In the genomic region with DNA sequence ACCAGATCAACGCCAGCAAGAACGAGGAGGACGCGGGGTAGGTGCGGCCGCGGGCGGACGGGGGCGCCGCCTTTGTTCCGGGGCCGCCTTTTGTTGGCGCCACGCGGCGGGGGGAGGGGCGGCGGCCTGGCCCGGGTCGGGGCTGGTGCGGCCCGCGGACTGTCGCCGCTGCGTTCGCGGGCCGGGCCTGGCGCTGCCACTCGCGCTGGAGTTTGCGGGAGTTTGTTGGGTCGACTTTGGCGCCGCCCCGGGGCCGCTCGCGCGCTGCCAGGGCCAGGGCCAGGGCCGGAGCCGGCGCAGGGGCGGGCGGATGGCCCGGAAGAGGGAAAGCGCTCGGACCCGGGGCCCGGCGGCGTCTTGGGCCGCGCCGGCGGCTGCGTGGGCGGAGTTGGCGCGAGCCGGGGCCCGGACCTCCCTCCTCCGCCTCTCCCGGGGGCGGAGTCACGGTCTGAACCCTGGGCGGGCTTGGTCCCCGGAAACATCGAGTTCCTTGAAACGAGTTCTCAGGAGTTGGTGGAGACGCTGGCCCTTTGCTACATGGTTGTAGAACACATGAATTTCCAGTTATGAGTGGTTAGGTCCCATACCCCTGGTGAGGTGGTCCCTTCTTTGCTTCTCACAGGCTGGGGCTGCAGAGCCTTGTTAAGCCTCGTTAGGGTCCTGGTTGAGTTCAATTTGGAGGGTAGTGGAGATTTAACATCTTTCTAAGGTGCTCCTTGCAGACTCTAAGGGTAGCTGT, we compare ENCODE assay signal across 8 cellular contexts. TPM values are rescaled to one million over a fixed set of nuclear protein-coding genes. Genes with fewer than 3 reads are reported as not detected.
DNase-seq lines count a peak whose midpoint lies in the region; ATAC-seq and TF ChIP-seq lines count a peak whose summit lies in the region.

No MANE protein-coding gene starts in this region.

- peak overlapping the region; percentile 53 to 91 (median 77) for H3K27ac ChIP-seq in right lobe of liver

- TF ChIP-seq POLR2A in right lobe of liver (IDR thresholded peaks at IDR 0.05), result peak; percentile 41

- H3K36me3 ChIP-seq in right lobe of liver, result peaks cover 13 to 37% (median 27%) of the 10 kb centered on the region in 4 donors

- peak overlapping the region; percentile 84 to 91 (median 91) for H3K4me3 ChIP-seq in right lobe of liver

- no peaks in the 10 kb centered on the region for H3K9me3 Mint-ChIP-seq in dendritic cell treated with granulocyte-macrophage colony-stimulating factor and Interleukin-4, amounts not matched to agents 40 ng/mL and 50 ng/mL, for 4 days

- peaks cover 49% of the 10 kb centered on the region for H3K4me1 Mint-ChIP-seq in dendritic cell treated with granulocyte-macrophage colony-stimulating factor and Interleukin-4, amounts not matched to agents 40 ng/mL and 50 ng/mL, for 4 days (ENCODE audit: low read depth)

- H3K27me3 Mint-ChIP-seq in dendritic cell treated with granulocyte-macrophage colony-stimulating factor and Interleukin-4, amounts not matched to agents 40 ng/mL and 50 ng/mL, for 4 days, result no peaks in the 10 kb centered on the region

- ATAC-seq in HG02798 (IDR thresholded peaks at IDR 0.05; ENCODE audit: poor library complexity, unreplicated experiment) (peak; percentile 60), right lobe of liver (peak; percentile 59 to 72 (median 68))

- WGBS in right lobe of liver (ENCODE audit: insufficient coverage, low coverage, low lambda C conversion rate, missing lambda C conversion rate), result 0% methylated on average over 13 of the region's 74 CpGs

- no peak for TF ChIP-seq CTCF in right lobe of liver (IDR thresholded peaks at IDR 0.05)

- DNase-seq in NK-92 treated with Interleukin-12 subunit alpha and Interleukin-12 subunit beta, amount 100 ng/mL, for 24 hours (lab: John Stamatoyannopoulos, UW), result peak; percentile 69
- DNase-seq in NK-92 (lab: John Stamatoyannopoulos, UW; ENCODE audit: unreplicated experiment), result no peak
- peak; percentile 2 for DNase-seq in NCI-H2171 (lab: John Stamatoyannopoulos, UW)
- DNase-seq in activated CD4-positive, alpha-beta T cell treated with anti-CD3 and anti-CD28 coated beads, Interleukin-2, amount 50 U/mL, for 1 hour, result peak; percentile 63
- peak; percentile 87 to 89 (median 89) for DNase-seq in right lobe of liver
- peak; percentile 72 to 77 for DNase-seq in stimulated activated CD4-positive, alpha-beta T cell treated with anti-CD3 and anti-CD28 coated beads, Interleukin-4, amount 100 ng/mL, for 4 hours

- peaks cover 57% of the 10 kb centered on the region for H3K36me3 Mint-ChIP-seq in dendritic cell treated with granulocyte-macrophage colony-stimulating factor and Interleukin-4, amounts not matched to agents 40 ng/mL and 50 ng/mL, for 4 days (ENCODE audit: low read depth)

- H3K4me1 ChIP-seq in right lobe of liver, result peaks cover 0 to 32% (median 7%) of the 10 kb centered on the region in 4 donors

- intact Hi-C loops in dendritic cell treated with granulocyte-macrophage colony-stimulating factor and Interleukin-4, amounts not matched to agents 40 ng/mL and 50 ng/mL, for 4 days (cut with micrococcal nuclease), result loop anchor here (2.0 kb wide), 1 partner anchor 50 kb away; no protein-coding TSS in a partner anchor
- intact Hi-C loops in right lobe of liver (cut with DNase I), result no loop called here

- H3K27me3 ChIP-seq in right lobe of liver, result no peaks in the 10 kb centered on the region

- H3K4me3 Mint-ChIP-seq in dendritic cell treated with granulocyte-macrophage colony-stimulating factor and Interleukin-4, amounts not matched to agents 40 ng/mL and 50 ng/mL, for 4 days, result peak overlapping the region; percentile 96

- H3K9me3 ChIP-seq in right lobe of liver, result no peaks in the 10 kb centered on the region

- peak overlapping the region; percentile 97 for H3K27ac Mint-ChIP-seq in dendritic cell treated with granulocyte-macrophage colony-stimulating factor and Interleukin-4, amounts not matched to agents 40 ng/mL and 50 ng/mL, for 4 days

RNA-seq across cellular contexts. Expression of a gene that starts 0.8 kb away (rescaled TPM):
- 10 to 100 TPM; 44.2 to 96.1 (median 73.5) TPM for total RNA-seq in right lobe of liver

RNA-seq across cellular contexts. Expression of a gene that starts 18.0 kb away (rescaled TPM):
- not detected for total RNA-seq in right lobe of liver

RNA-seq across cellular contexts. Expression of a gene that starts 27.4 kb away (rescaled TPM):
- 100 to 1,000 TPM in 3 of 6 experiments, 10 to 100 TPM in 3; 64.3 to 133 (median 85.8) TPM for total RNA-seq in right lobe of liver

RNA-seq across cellular contexts. Expression of a gene that starts 51.5 kb away (rescaled TPM):
- 100 to 1,000 TPM in 2 of 6 experiments, 10 to 100 TPM in 4; 35.5 to 174 (median 43.9) TPM for total RNA-seq in right lobe of liver
